1 cellular context compared by ENCODE assay signal in the genomic region with DNA sequence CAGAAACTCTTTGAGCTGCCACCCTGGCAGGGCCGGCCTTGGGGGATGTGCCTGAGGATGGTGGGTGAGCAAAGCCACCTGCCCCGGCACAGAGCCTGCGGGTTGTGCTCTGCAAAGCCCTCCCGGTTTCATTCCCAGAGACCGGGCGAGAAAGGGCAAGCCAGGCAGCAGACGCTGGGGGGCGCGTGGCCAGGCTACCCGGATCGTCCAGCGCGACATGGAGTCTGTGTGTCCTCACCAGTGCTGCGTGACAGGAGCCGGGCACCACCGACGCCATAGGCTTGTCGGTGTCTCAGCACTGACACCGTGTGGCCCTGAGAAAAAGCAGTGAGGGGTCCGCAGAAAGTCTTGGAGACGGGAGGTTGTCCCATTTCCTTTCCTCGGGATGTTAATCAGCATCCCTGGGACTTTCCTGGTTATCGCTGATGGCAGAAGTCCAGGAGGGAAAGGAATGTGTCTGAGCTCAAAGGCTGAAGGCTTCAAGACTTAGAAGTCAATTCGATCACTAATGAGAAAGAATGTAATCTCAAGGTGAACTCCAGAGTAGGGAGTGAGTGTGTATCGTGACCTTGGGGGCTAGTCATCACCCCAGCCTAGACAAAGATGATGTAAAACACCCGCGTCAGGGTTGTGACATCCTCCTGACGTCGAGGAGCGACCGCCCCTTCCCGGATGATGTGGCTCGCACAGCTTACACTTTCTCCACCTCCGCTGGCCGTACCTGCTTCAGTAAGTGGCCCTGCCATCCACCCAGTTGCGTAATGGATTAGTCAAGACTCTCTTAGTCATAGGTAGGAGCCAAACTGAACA.
TF ChIP-seq lines count a peak whose summit lies in the region.

No MANE protein-coding gene starts in this region.

TF ChIP-seq in HEK293, 187 proteins besides CTCF, POLR2A, EP300 and RAD21 (continued from another document):
- TF ChIP-seq TRIM28 (IDR thresholded peaks at IDR 0.05; ENCODE audit: borderline replicate concordance, low read length) (peak; percentile 94; the same call in 1 of the 2 replicates), FEZF1 (tag by site-specific recombination; IDR thresholded peaks at IDR 0.05) (no peak), KLF1 (tag by site-specific recombination; IDR thresholded peaks at IDR 0.05) (0 out of 2 replicates have a peak, but pooled peaks have one; percentile 14), ZNF521 (tag by site-specific recombination; IDR thresholded peaks at IDR 0.05) (no peak), KLF16 (tag by site-specific recombination; IDR thresholded peaks at IDR 0.05) (0 out of 2 replicates have a peak, but pooled peaks have one; percentile 14), ZNF777 (tag by site-specific recombination; IDR thresholded peaks at IDR 0.05; ENCODE audit: borderline replicate concordance) (no peak), ZNF510 (tag by site-specific recombination; IDR thresholded peaks at IDR 0.05; ENCODE audit: insufficient replicate concordance) (no peak), ZNF600 (tag by site-specific recombination; IDR thresholded peaks at IDR 0.05) (peak; percentile 50), ZNF654 (tag by site-specific recombination; IDR thresholded peaks at IDR 0.05; ENCODE audit: low read depth) (peak; percentile 66), ZNF350 (tag by site-specific recombination; IDR thresholded peaks at IDR 0.05) (no peak), ZXDB (tag by site-specific recombination; IDR thresholded peaks at IDR 0.05) (peak; percentile 48; the same call in 1 of the 2 replicates), ZNF433 (tag by site-specific recombination; IDR thresholded peaks at IDR 0.05; ENCODE audit: low read depth) (no peak), HOXA7 (CRISPR knock-in tag; IDR thresholded peaks at IDR 0.05; ENCODE audit: borderline replicate concordance) (no peak), ZNF133 (tag by site-specific recombination; IDR thresholded peaks at IDR 0.05) (no peak), GLI4 (tag by site-specific recombination; IDR thresholded peaks at IDR 0.05) (no peak), ZEB2 (tag by site-specific recombination; IDR thresholded peaks at IDR 0.05) (peak; percentile 50; the same call in 1 of the 2 replicates), ZNF670 (tag by site-specific recombination; IDR thresholded peaks at IDR 0.05; ENCODE audit: low read depth) (no peak)
- TF ChIP-seq, protein P1, sequence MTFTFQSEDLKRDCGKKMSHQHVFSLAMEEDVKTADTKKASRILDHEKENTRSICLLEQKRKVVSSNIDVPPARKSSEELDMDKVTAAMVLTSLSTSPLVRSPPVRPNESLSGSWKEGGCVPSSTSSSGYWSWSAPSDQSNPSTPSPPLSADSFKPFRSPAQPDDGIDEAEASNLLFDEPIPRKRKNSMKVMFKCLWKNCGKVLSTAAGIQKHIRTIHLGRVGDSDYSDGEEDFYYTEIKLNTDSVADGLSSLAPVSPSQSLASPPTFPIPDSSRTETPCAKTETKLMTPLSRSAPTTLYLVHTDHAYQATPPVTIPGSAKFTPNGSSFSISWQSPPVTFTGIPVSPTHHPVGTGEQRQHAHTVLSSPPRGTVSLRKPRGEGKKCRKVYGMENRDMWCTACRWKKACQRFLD (tag by site-specific recombination; IDR thresholded peaks at IDR 0.05): no peak
- TF ChIP-seq, protein P2, sequence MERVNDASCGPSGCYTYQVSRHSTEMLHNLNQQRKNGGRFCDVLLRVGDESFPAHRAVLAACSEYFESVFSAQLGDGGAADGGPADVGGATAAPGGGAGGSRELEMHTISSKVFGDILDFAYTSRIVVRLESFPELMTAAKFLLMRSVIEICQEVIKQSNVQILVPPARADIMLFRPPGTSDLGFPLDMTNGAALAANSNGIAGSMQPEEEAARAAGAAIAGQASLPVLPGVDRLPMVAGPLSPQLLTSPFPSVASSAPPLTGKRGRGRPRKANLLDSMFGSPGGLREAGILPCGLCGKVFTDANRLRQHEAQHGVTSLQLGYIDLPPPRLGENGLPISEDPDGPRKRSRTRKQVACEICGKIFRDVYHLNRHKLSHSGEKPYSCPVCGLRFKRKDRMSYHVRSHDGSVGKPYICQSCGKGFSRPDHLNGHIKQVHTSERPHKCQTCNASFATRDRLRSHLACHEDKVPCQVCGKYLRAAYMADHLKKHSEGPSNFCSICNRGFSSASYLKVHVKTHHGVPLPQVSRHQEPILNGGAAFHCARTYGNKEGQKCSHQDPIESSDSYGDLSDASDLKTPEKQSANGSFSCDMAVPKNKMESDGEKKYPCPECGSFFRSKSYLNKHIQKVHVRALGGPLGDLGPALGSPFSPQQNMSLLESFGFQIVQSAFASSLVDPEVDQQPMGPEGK (tag by site-specific recombination; IDR thresholded peaks at IDR 0.05): peak; percentile 71
- TF ChIP-seq, protein P3, sequence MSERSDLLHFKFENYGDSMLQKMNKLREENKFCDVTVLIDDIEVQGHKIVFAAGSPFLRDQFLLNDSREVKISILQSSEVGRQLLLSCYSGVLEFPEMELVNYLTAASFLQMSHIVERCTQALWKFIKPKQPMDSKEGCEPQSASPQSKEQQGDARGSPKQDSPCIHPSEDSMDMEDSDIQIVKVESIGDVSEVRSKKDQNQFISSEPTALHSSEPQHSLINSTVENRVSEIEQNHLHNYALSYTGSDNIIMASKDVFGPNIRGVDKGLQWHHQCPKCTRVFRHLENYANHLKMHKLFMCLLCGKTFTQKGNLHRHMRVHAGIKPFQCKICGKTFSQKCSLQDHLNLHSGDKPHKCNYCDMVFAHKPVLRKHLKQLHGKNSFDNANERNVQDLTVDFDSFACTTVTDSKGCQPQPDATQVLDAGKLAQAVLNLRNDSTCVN (tag by site-specific recombination; optimal IDR thresholded peaks at IDR 0.05): peak; percentile 20
- TF ChIP-seq, protein P4, sequence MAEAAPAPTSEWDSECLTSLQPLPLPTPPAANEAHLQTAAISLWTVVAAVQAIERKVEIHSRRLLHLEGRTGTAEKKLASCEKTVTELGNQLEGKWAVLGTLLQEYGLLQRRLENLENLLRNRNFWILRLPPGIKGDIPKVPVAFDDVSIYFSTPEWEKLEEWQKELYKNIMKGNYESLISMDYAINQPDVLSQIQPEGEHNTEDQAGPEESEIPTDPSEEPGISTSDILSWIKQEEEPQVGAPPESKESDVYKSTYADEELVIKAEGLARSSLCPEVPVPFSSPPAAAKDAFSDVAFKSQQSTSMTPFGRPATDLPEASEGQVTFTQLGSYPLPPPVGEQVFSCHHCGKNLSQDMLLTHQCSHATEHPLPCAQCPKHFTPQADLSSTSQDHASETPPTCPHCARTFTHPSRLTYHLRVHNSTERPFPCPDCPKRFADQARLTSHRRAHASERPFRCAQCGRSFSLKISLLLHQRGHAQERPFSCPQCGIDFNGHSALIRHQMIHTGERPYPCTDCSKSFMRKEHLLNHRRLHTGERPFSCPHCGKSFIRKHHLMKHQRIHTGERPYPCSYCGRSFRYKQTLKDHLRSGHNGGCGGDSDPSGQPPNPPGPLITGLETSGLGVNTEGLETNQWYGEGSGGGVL (tag by site-specific recombination; IDR thresholded peaks at IDR 0.05): 0 out of 2 replicates have a peak, but pooled peaks have one; percentile 28
